20 cellular contexts compared by ENCODE assay signal in genomic region chr1:41822865-41823264, GRCh38.
"Had no signal": no experiment of that assay in that cellular context is flagged by ENCODE, and none has a peak within 500 bp of the region (broad histone marks: within the 10 kb centered on the region; RNA-seq: fewer than 3 reads in every experiment).

No MANE protein-coding gene starts in this region.

- H3K27ac ChIP-seq: body of pancreas, gastroesophageal sphincter, hepatocyte, pancreas, testis had no signal

- H3K9me3 Mint-ChIP-seq: activated naive CD4-positive, alpha-beta T cell treated with anti-CD3 and anti-CD28 coated beads, Interleukin-2, amount 50 U/mL, for 72 hours; activated T-cell treated with anti-CD3 and anti-CD28 coated beads, Interleukin-2, amount 50 U/mL, for 4 hours; central memory CD8-positive, alpha-beta T cell; dendritic cell treated with granulocyte-macrophage colony-stimulating factor and Interleukin-4, amounts not matched to agents 40 ng/mL and 50 ng/mL, for 4 days; effector memory CD8-positive, alpha-beta T cell; stimulated activated naive CD8-positive, alpha-beta T cell treated with anti-CD3 and anti-CD28 coated beads, Interleukin-15, amount 100 ng/mL, for 72 hours had no signal

- H3K9me3 ChIP-seq: body of pancreas, gastroesophageal sphincter, pancreas, testis had no signal

- H3K4me2 ChIP-seq: hepatocyte had no signal

- H3K4me3 Mint-ChIP-seq: activated CD8-positive, alpha-beta memory T cell treated with anti-CD3 and anti-CD28 coated beads, Interleukin-2, amount 10 ng/mL, durations not matched to agents 7 days and 5 days; activated T-cell treated with anti-CD3 and anti-CD28 coated beads, Interleukin-2, amount 50 U/mL, for 4 hours; central memory CD8-positive, alpha-beta T cell; dendritic cell treated with granulocyte-macrophage colony-stimulating factor and Interleukin-4, amounts not matched to agents 40 ng/mL and 50 ng/mL, for 4 days; effector memory CD8-positive, alpha-beta T cell; stimulated activated naive CD8-positive, alpha-beta T cell treated with anti-CD3 and anti-CD28 coated beads, Interleukin-15, amount 100 ng/mL, for 72 hours had no signal

- H3K36me3 Mint-ChIP-seq: activated CD8-positive, alpha-beta memory T cell treated with anti-CD3 and anti-CD28 coated beads, Interleukin-2, amount 10 ng/mL, durations not matched to agents 7 days and 5 days; activated naive CD4-positive, alpha-beta T cell treated with anti-CD3 and anti-CD28 coated beads, Interleukin-2, amount 50 U/mL, for 72 hours had no signal

- H3K4me1 ChIP-seq: pancreas had no signal

- H2AFZ ChIP-seq: hepatocyte had no signal

- H3K27ac Mint-ChIP-seq: activated CD8-positive, alpha-beta memory T cell treated with anti-CD3 and anti-CD28 coated beads, Interleukin-2, amount 10 ng/mL, durations not matched to agents 7 days and 5 days; activated naive CD4-positive, alpha-beta T cell treated with anti-CD3 and anti-CD28 coated beads, Interleukin-2, amount 50 U/mL, for 72 hours; dendritic cell treated with granulocyte-macrophage colony-stimulating factor and Interleukin-4, amounts not matched to agents 40 ng/mL and 50 ng/mL, for 4 days; effector memory CD8-positive, alpha-beta T cell; stimulated activated naive CD8-positive, alpha-beta T cell treated with anti-CD3 and anti-CD28 coated beads, Interleukin-15, amount 100 ng/mL, for 72 hours had no signal

- H3K27me3 Mint-ChIP-seq: activated CD8-positive, alpha-beta memory T cell treated with anti-CD3 and anti-CD28 coated beads, Interleukin-2, amount 10 ng/mL, durations not matched to agents 7 days and 5 days; central memory CD8-positive, alpha-beta T cell; effector memory CD8-positive, alpha-beta T cell; stimulated activated naive CD8-positive, alpha-beta T cell treated with anti-CD3 and anti-CD28 coated beads, Interleukin-15, amount 100 ng/mL, for 72 hours had no signal

- ATAC-seq: activated CD8-positive, alpha-beta memory T cell treated with anti-CD3 and anti-CD28 coated beads, Interleukin-2, amount 10 ng/mL, durations not matched to agents 7 days and 5 days; activated naive CD4-positive, alpha-beta T cell treated with anti-CD3 and anti-CD28 coated beads, Interleukin-2, amount 50 U/mL, for 72 hours; activated T-cell treated with anti-CD3 and anti-CD28 coated beads, Interleukin-2, amount 50 U/mL, for 4 hours; effector memory CD8-positive, alpha-beta T cell; stimulated activated naive CD8-positive, alpha-beta T cell treated with anti-CD3 and anti-CD28 coated beads, Interleukin-15, amount 100 ng/mL, for 72 hours had no signal

- FAIRE-seq: pancreas, urothelium cell line had no signal

- H3K4me3 ChIP-seq: body of pancreas, gastroesophageal sphincter, hepatocyte, lung, pancreas, skin epidermis, testis had no signal

- H3K27me3 ChIP-seq: body of pancreas, gastroesophageal sphincter, hepatocyte, pancreas, testis had no signal

- DNase-seq: activated CD4-positive, alpha-beta T cell treated with anti-CD3 and anti-CD28 coated beads, Interleukin-2, amount 50 U/mL, for 4 hours; activated CD8-positive, alpha-beta memory T cell treated with anti-CD3 and anti-CD28 coated beads, Interleukin-2, amount 10 ng/mL, durations not matched to agents 7 days and 5 days; activated effector memory CD4-positive, alpha-beta T cell treated with anti-CD3 and anti-CD28 coated beads, Interleukin-2, amount 50 U/mL, for 16 hours; activated T-cell treated with anti-CD3 and anti-CD28 coated beads, Interleukin-2, amount 50 U/mL, for 4 hours; amniotic stem cell; effector memory CD8-positive, alpha-beta T cell; pancreas; stimulated activated CD4-positive, alpha-beta T cell treated with anti-CD3 and anti-CD28 coated beads, Interleukin-4, amount 100 ng/mL, for 4 hours; stimulated activated naive CD8-positive, alpha-beta T cell treated with anti-CD3 and anti-CD28 coated beads, Interleukin-15, amount 100 ng/mL, for 72 hours; SW 1271 had no signal

- H3K79me2 ChIP-seq: hepatocyte had no signal

- H3K36me3 ChIP-seq: gastroesophageal sphincter, pancreas had no signal
